ENCODE assay signal across 12 cellular contexts in the genomic region with DNA sequence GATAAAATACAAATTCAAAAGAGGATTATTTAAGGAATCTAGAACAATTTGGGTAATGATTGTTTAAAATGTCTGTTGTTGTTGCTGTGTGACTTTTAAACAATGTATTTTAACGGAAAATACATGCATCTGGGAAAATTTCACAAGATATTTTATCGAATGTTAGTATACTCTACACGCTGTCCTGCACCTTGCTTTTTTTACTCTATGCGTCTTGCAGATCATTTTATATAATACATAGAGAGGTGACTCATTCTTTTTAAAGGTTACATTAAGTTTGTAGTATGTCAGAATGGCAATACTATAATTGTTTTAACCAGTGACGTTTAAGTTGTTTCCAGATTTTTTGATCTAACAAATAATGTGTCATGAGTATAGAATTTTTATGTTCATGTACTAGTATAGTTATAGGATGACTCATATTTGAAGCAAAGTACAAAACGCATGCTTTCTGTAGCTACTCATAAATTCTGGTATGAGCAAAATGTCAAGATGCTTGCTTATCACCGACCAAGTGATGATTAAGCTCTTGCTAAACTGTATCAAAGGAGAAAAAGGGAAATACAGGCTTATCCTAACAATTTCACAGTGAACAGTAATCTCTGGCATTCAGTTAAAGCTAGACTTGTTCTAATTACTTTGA. TPM values are rescaled to one million over a fixed set of nuclear protein-coding genes. Genes with fewer than 3 reads are reported as not detected.
A peak's percentile ranks its signal among the peaks of the same experiment; 100 is the strongest.
DNase-seq lines count a peak whose midpoint lies in the region; ATAC-seq and TF ChIP-seq lines count a peak whose summit lies in the region.
"Had no signal": no experiment of that assay in that cellular context is flagged by ENCODE, and none has a peak within 500 bp of the region (broad histone marks: within the 10 kb centered on the region; RNA-seq: fewer than 3 reads in every experiment).

No MANE protein-coding gene starts in this region.

- no TSS peak for BruUV-seq in Calu3 (replicated peaks; lab: Mats Ljungman, UMichigan)

- peaks cover 7% of the 10 kb centered on the region for H3K9me3 Mint-ChIP-seq in Calu3 (ENCODE audit: low read depth, unreplicated experiment)
- H3K9me3 Mint-ChIP-seq in stimulated activated effector memory CD8-positive, alpha-beta T cell treated with anti-CD3 and anti-CD28 coated beads, Interleukin-12 subunit alpha, Interleukin-12 subunit beta, amount 100 ng/mL, for 72 hours: peaks cover 8% of the 10 kb centered on the region

- TF ChIP-seq CTCF in Calu3 (IDR thresholded peaks at IDR 0.05; ENCODE audit: unreplicated experiment): no peak
- no peak for TF ChIP-seq CTCF in epithelial cell of esophagus (IDR thresholded peaks at IDR 0.05; ENCODE audit: insufficient read depth, low read depth, low read length, missing control alignments)
- TF ChIP-seq CTCF in omental fat pad (IDR thresholded peaks at IDR 0.05): no peak

- H3K27ac Mint-ChIP-seq in Calu3 (ENCODE audit: unreplicated experiment): peak overlapping the region; percentile 87
- no peak overlapping the region for H3K27ac Mint-ChIP-seq in stimulated activated effector memory CD8-positive, alpha-beta T cell treated with anti-CD3 and anti-CD28 coated beads, Interleukin-12 subunit alpha, Interleukin-12 subunit beta, amount 100 ng/mL, for 72 hours

- no peaks in the 10 kb centered on the region for H3K27me3 Mint-ChIP-seq in Calu3 (ENCODE audit: unreplicated experiment)

- no peak for DNase-seq in Calu3
- peak; percentile 52 for DNase-seq in OCI-M1 (lab: John Stamatoyannopoulos, UW)
- DNase-seq in epithelial cell of esophagus (ENCODE audit: low read depth): peak; percentile 92
- DNase-seq in omental fat pad (ENCODE audit: low spot score): no peak
- no peak for DNase-seq in OCI-M2 (lab: John Stamatoyannopoulos, UW; ENCODE audit: unreplicated experiment)
- DNase-seq in stimulated activated effector memory CD8-positive, alpha-beta T cell treated with anti-CD3 and anti-CD28 coated beads, Interleukin-12 subunit alpha, Interleukin-12 subunit beta, amount 100 ng/mL, for 72 hours (ENCODE audit: low spot score in 2 of 2): no peak
- DNase-seq in NCI-H82 treated with DMSO at 0.1 percent for 48 hours (lab: John Stamatoyannopoulos, UW; ENCODE audit: unreplicated experiment): no peak
- DNase-seq: cortex of kidney; DND-41; stimulated activated CD8-positive, alpha-beta memory T cell treated with anti-CD3 and anti-CD28 coated beads, Interleukin-4, amount 100 ng/mL, for 48 hours; T-helper 1 cell had no signal

- intact Hi-C loops in Calu3 (cut with micrococcal nuclease; ENCODE audit: unreplicated experiment): loop anchor here (1.0 to 2.0 kb wide), 3 partner anchors 15 to 124 kb away; no protein-coding TSS in a partner anchor

- no peak overlapping the region for H3K4me3 ChIP-seq in epithelial cell of esophagus (ENCODE audit: low read length)

- peak overlapping the region; percentile 87 for H3K4me3 Mint-ChIP-seq in Calu3 (ENCODE audit: low read depth, unreplicated experiment)
- no peak overlapping the region for H3K4me3 Mint-ChIP-seq in stimulated activated effector memory CD8-positive, alpha-beta T cell treated with anti-CD3 and anti-CD28 coated beads, Interleukin-12 subunit alpha, Interleukin-12 subunit beta, amount 100 ng/mL, for 72 hours

- CTCF ChIA-PET in Calu3 (lab: Charles Lee): interaction anchor here (0.8 to 3.0 kb wide), 3 partner anchors 11 to 173 kb away, joined by 3 to 10 read pairs (median 3); no protein-coding TSS in a partner anchor

- H3K4me1 Mint-ChIP-seq in Calu3 (ENCODE audit: low read depth, unreplicated experiment): peaks cover 40% of the 10 kb centered on the region
- H3K4me1 Mint-ChIP-seq in stimulated activated effector memory CD8-positive, alpha-beta T cell treated with anti-CD3 and anti-CD28 coated beads, Interleukin-12 subunit alpha, Interleukin-12 subunit beta, amount 100 ng/mL, for 72 hours: no peaks in the 10 kb centered on the region

- H3K36me3 Mint-ChIP-seq in Calu3 (ENCODE audit: insufficient read depth, unreplicated experiment): peaks cover 52% of the 10 kb centered on the region
- peaks cover 6% of the 10 kb centered on the region for H3K36me3 Mint-ChIP-seq in stimulated activated effector memory CD8-positive, alpha-beta T cell treated with anti-CD3 and anti-CD28 coated beads, Interleukin-12 subunit alpha, Interleukin-12 subunit beta, amount 100 ng/mL, for 72 hours

- ATAC-seq in omental fat pad (ENCODE audit: low FRiP score): peak; percentile 86
- ATAC-seq in HG03521 (IDR thresholded peaks at IDR 0.05; ENCODE audit: unreplicated experiment): no peak
- ATAC-seq in stimulated activated effector memory CD8-positive, alpha-beta T cell treated with anti-CD3 and anti-CD28 coated beads, Interleukin-12 subunit alpha, Interleukin-12 subunit beta, amount 100 ng/mL, for 72 hours: no peak

RNA-seq across cellular contexts. Expression of gene DKK1, which starts 4.9 kb away (rescaled TPM):
- total RNA-seq in Calu3 (2022) (122 and 145 TPM in 2 replicates), omental fat pad (10 to 100 TPM in 1 of 4 donors, 1 to 10 TPM in 3; 3.5 to 13.3 (median 6.0) TPM)

Comparison
In these comparisons a context has a peak if more than half of its experiments do, and no peak if none do; other contexts are left out.
1. DNase-seq: peak in OCI-M1 (single experiment) and epithelial cell of esophagus (single experiment); none in Calu3 (single experiment), omental fat pad (single experiment), OCI-M2 (single experiment), stimulated activated effector memory CD8-positive, alpha-beta T cell treated with anti-CD3 and anti-CD28 coated beads, Interleukin-12 subunit alpha, Interleukin-12 subunit beta, amount 100 ng/mL, for 72 hours (0 of 2) and NCI-H82 treated with DMSO at 0.1 percent for 48 hours (single experiment).